In the genomic region with DNA sequence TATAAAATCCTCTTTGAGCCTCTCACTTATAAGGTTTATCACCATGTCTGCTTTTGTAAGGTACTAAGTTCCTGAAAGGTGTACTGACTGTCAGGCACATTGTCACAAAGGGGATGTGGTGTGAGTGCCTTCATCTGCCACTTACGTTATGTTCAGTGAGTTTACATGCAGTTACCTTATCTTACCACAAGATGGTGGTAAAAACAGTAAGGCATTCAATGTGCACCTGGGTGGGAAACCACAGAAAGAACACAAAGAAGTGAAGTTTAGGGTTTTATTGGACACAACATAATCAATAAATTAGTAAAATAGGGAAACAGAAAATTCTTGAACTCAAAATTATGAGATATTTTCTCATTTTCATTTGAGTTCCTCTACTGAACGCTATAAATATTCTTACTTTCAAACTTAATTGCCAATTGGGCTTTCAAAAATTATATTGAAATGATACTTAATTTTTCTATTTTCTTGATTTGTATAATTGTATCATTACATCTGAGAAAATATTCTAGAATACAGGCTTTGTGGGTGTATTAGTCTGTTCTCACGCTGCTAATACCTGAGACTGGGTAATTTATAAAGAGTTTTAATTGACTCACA, we compare ENCODE assay signal across 8 cellular contexts.
DNase-seq lines count a peak whose midpoint lies in the region; ATAC-seq and TF ChIP-seq lines count a peak whose summit lies in the region.

No MANE protein-coding gene starts in this region.

- WGBS in hepatocyte (ENCODE audit: low lambda C conversion rate, missing lambda C conversion rate) = 71% methylated on average over 3 of the region's 3 CpGs

- H3K27ac ChIP-seq in hepatocyte (no peak overlapping the region), thoracic aorta (no peak overlapping the region)

- no peaks in the 10 kb centered on the region for H3K9me3 Mint-ChIP-seq in activated B cell treated with CpG ODN at 0.5 μM for 24 hours

- H2AFZ ChIP-seq in hepatocyte = no peak overlapping the region

- POLR2A ChIA-PET in activated B cell treated with CpG ODN at 0.5 μM for 24 hours (lab: Charles Lee) = no interaction called here

- ATAC-seq in GM18511 (IDR thresholded peaks at IDR 0.05; ENCODE audit: unreplicated experiment) (peak; percentile 99), HG02938 (IDR thresholded peaks at IDR 0.05; ENCODE audit: unreplicated experiment) (peak; percentile 98), activated B cell treated with CpG ODN at 0.5 μM for 24 hours (ENCODE audit: low read depth) (peak; percentile 62), thoracic aorta (ENCODE audit: insufficient number of reproducible peaks, low FRiP score, low read depth) (no peak)

- H3K4me3 Mint-ChIP-seq in activated B cell treated with CpG ODN at 0.5 μM for 24 hours = no peak overlapping the region

- H3K4me3 ChIP-seq in hepatocyte (no peak overlapping the region), thoracic aorta (no peak overlapping the region)

- H3K4me1 Mint-ChIP-seq in activated B cell treated with CpG ODN at 0.5 μM for 24 hours = no peaks in the 10 kb centered on the region

- H4K20me1 ChIP-seq in hepatocyte (ENCODE audit: insufficient read depth, poor library complexity, severe bottlenecking) = no peaks in the 10 kb centered on the region

- no peaks in the 10 kb centered on the region for H3K4me1 ChIP-seq in hepatocyte (ENCODE audit: insufficient read depth)
- H3K4me1 ChIP-seq in thoracic aorta (ENCODE audit: control insufficient read depth in 1 of 2, low read depth in 2 of 2) = no peaks in the 10 kb centered on the region

- no peaks in the 10 kb centered on the region for H3K9me3 ChIP-seq in hepatocyte (ENCODE audit: low read depth)
- no peaks in the 10 kb centered on the region for H3K9me3 ChIP-seq in thoracic aorta

- H3K36me3 Mint-ChIP-seq in activated B cell treated with CpG ODN at 0.5 μM for 24 hours (ENCODE audit: low read depth) = no peaks in the 10 kb centered on the region

- intact Hi-C loops in activated B cell treated with CpG ODN at 0.5 μM for 24 hours (cut with micrococcal nuclease) = no loop called here

- no peaks in the 10 kb centered on the region for H3K36me3 ChIP-seq in hepatocyte (replicated peaks; ENCODE audit: insufficient read depth, low read depth)
- H3K36me3 ChIP-seq in thoracic aorta = no peaks in the 10 kb centered on the region

- DNase-seq in AG08396 (ENCODE audit: low spot score) (peak; percentile 15), NCI-H146 (lab: John Stamatoyannopoulos, UW) (peak; percentile 69), activated B cell treated with CpG ODN at 0.5 μM for 24 hours (no peak), hepatocyte (ENCODE audit: low spot score) (peak; percentile 60), thoracic aorta (ENCODE audit: low spot score) (no peak), ecto neural progenitor cell (ENCODE audit: low spot score) (no peak)

- H3K27me3 ChIP-seq in hepatocyte (no peaks in the 10 kb centered on the region), thoracic aorta (replicated peaks; ENCODE audit: insufficient read depth) (no peaks in the 10 kb centered on the region)

- H3K9me2 ChIP-seq in hepatocyte (replicated peaks; ENCODE audit: insufficient read depth) = no peaks in the 10 kb centered on the region

- H3K27me3 Mint-ChIP-seq in activated B cell treated with CpG ODN at 0.5 μM for 24 hours = no peaks in the 10 kb centered on the region

- CTCF ChIA-PET in activated B cell treated with CpG ODN at 0.5 μM for 24 hours (lab: Charles Lee) = no interaction called here

- no peaks in the 10 kb centered on the region for H3K79me2 ChIP-seq in hepatocyte

- H3K4me2 ChIP-seq in hepatocyte = no peak overlapping the region

- no peak overlapping the region for H3K27ac Mint-ChIP-seq in activated B cell treated with CpG ODN at 0.5 μM for 24 hours

- TF ChIP-seq CTCF in activated B cell treated with CpG ODN at 0.5 μM for 24 hours (IDR thresholded peaks at IDR 0.05) (no peak), hepatocyte (IDR thresholded peaks at IDR 0.05; ENCODE audit: poor library complexity) (peak; percentile 72), thoracic aorta (IDR thresholded peaks at IDR 0.05) (peak; percentile 69)

Comparison
In these comparisons a context has a peak if more than half of its experiments do, and no peak if none do; other contexts are left out.
1. DNase-seq: peak in AG08396 (single experiment), NCI-H146 (single experiment) and hepatocyte (single experiment); none in activated B cell treated with CpG ODN at 0.5 μM for 24 hours (single experiment), thoracic aorta (single experiment) and ecto neural progenitor cell (single experiment).